In genomic region chr19:10419646-10420443, GRCh38 we compare ENCODE assay signal across 1 cellular context.
TF ChIP-seq lines count a peak whose summit lies in the region.

No MANE protein-coding gene starts in this region.

TF ChIP-seq in K562, 482 proteins besides CTCF, POLR2A, EP300 and RAD21 (continued from another document and continues in another):
- TF ChIP-seq ATF6 (CRISPR knock-in tag; IDR thresholded peaks at IDR 0.05) (peak; percentile 57; the same call in 1 of the 2 replicates), SIN3B (IDR thresholded peaks at IDR 0.05; ENCODE audit: low read depth) (no peak), ETS2 (tag; IDR thresholded peaks at IDR 0.05; ENCODE audit: borderline replicate concordance, poor library complexity, severe bottlenecking) (no peak), SIRT6 (IDR thresholded peaks at IDR 0.05; ENCODE audit: low read depth, low read length) (no peak), TARDBP (IDR thresholded peaks at IDR 0.05) (no peak), MAZ (CRISPR knock-in tag; conservative IDR thresholded peaks at IDR 0.05 in 1 of 2, IDR thresholded peaks at IDR 0.05 in 1 of 2) (peak in 1 of 2 experiments; percentile 66; a peak in 1 of 4 replicates), SUPT5H (IDR thresholded peaks at IDR 0.05) (peak; percentile 76), HDGF (IDR thresholded peaks at IDR 0.05) (no peak), SFPQ (IDR thresholded peaks at IDR 0.05; ENCODE audit: low read depth, low read length) (no peak), ZNF551 (CRISPR knock-in tag; IDR thresholded peaks at IDR 0.05) (no peak), PHF20 (IDR thresholded peaks at IDR 0.05; ENCODE audit: partially characterized antibody) (no peak), PPARD (CRISPR knock-in tag; IDR thresholded peaks at IDR 0.05) (no peak), MTA2 (IDR thresholded peaks at IDR 0.05; ENCODE audit: low read depth) (no peak), GTF2E2 (tag; IDR thresholded peaks at IDR 0.05) (no peak), CC2D1A (IDR thresholded peaks at IDR 0.05) (peak; percentile 58; the same call in 1 of the 2 replicates), ELF2 (CRISPR knock-in tag; IDR thresholded peaks at IDR 0.05) (no peak), NBN (IDR thresholded peaks at IDR 0.05; ENCODE audit: low read depth) (peak; percentile 86; the same call in 1 of the 2 replicates), KLF10 (CRISPR knock-in tag; IDR thresholded peaks at IDR 0.05) (no peak), SMARCE1 (IDR thresholded peaks at IDR 0.05) (no peak; the same call in 1 of the 2 replicates), ETV5 (CRISPR knock-in tag; IDR thresholded peaks at IDR 0.05; ENCODE audit: low read depth) (peak; percentile 63), POLR3G (IDR thresholded peaks at IDR 0.05; ENCODE audit: extremely low read depth, insufficient read length, insufficient replicate concordance) (no peak), ZBTB8A (IDR thresholded peaks at IDR 0.05; ENCODE audit: partially characterized antibody) (no peak), NEUROD1 (IDR thresholded peaks at IDR 0.05; ENCODE audit: borderline replicate concordance, low read depth, low read length, partially characterized antibody) (peak; percentile 87), L3MBTL2 (IDR thresholded peaks at IDR 0.05) (peak; percentile 96), FOXM1 (IDR thresholded peaks at IDR 0.05; ENCODE audit: low read depth) (peak; percentile 70; the same call in 1 of the 2 replicates), FOXM1 (CRISPR knock-in tag; IDR thresholded peaks at IDR 0.05; ENCODE audit: low read depth) (no peak), EWSR1 (IDR thresholded peaks at IDR 0.05; ENCODE audit: borderline replicate concordance, low read depth, partially characterized antibody) (no peak), KAT2B (IDR thresholded peaks at IDR 0.05; ENCODE audit: low read depth, low read length) (no peak), FOXJ2 (tag; IDR thresholded peaks at IDR 0.05) (no peak), ZNF75A (CRISPR knock-in tag; IDR thresholded peaks at IDR 0.05) (no peak), ZZZ3 (IDR thresholded peaks at IDR 0.05) (no peak), PHF8 (IDR thresholded peaks at IDR 0.05; ENCODE audit: borderline replicate concordance, low read length) (peak; percentile 55; the same call in 1 of the 2 replicates), PATZ1 (CRISPR knock-in tag; IDR thresholded peaks at IDR 0.05; ENCODE audit: borderline replicate concordance) (no peak), RFX5 (IDR thresholded peaks at IDR 0.05; ENCODE audit: low read depth, low read length) (no peak), MXI1 (IDR thresholded peaks at IDR 0.05; ENCODE audit: low read depth, low read length) (peak; percentile 95), ZNF41 (CRISPR knock-in tag; conservative IDR thresholded peaks at IDR 0.05) (no peak), NCOA4 (IDR thresholded peaks at IDR 0.05; ENCODE audit: partially characterized antibody) (no peak), CTBP1 (IDR thresholded peaks at IDR 0.05; ENCODE audit: borderline replicate concordance) (peak; percentile 80), KDM5B (IDR thresholded peaks at IDR 0.05; ENCODE audit: insufficient replicate concordance, low read depth, low read length) (no peak), CAMTA2 (CRISPR knock-in tag; conservative IDR thresholded peaks at IDR 0.05) (no peak)
- TF ChIP-seq, protein P1, sequence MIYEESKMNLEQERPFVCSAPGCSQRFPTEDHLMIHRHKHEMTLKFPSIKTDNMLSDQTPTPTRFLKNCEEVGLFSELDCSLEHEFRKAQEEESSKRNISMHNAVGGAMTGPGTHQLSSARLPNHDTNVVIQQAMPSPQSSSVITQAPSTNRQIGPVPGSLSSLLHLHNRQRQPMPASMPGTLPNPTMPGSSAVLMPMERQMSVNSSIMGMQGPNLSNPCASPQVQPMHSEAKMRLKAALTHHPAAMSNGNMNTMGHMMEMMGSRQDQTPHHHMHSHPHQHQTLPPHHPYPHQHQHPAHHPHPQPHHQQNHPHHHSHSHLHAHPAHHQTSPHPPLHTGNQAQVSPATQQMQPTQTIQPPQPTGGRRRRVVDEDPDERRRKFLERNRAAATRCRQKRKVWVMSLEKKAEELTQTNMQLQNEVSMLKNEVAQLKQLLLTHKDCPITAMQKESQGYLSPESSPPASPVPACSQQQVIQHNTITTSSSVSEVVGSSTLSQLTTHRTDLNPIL (CRISPR knock-in tag; IDR thresholded peaks at IDR 0.05), result no peak
- TF ChIP-seq, protein P2, sequence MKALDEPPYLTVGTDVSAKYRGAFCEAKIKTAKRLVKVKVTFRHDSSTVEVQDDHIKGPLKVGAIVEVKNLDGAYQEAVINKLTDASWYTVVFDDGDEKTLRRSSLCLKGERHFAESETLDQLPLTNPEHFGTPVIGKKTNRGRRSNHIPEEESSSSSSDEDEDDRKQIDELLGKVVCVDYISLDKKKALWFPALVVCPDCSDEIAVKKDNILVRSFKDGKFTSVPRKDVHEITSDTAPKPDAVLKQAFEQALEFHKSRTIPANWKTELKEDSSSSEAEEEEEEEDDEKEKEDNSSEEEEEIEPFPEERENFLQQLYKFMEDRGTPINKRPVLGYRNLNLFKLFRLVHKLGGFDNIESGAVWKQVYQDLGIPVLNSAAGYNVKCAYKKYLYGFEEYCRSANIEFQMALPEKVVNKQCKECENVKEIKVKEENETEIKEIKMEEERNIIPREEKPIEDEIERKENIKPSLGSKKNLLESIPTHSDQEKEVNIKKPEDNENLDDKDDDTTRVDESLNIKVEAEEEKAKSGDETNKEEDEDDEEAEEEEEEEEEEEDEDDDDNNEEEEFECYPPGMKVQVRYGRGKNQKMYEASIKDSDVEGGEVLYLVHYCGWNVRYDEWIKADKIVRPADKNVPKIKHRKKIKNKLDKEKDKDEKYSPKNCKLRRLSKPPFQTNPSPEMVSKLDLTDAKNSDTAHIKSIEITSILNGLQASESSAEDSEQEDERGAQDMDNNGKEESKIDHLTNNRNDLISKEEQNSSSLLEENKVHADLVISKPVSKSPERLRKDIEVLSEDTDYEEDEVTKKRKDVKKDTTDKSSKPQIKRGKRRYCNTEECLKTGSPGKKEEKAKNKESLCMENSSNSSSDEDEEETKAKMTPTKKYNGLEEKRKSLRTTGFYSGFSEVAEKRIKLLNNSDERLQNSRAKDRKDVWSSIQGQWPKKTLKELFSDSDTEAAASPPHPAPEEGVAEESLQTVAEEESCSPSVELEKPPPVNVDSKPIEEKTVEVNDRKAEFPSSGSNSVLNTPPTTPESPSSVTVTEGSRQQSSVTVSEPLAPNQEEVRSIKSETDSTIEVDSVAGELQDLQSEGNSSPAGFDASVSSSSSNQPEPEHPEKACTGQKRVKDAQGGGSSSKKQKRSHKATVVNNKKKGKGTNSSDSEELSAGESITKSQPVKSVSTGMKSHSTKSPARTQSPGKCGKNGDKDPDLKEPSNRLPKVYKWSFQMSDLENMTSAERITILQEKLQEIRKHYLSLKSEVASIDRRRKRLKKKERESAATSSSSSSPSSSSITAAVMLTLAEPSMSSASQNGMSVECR (CRISPR knock-in tag; IDR thresholded peaks at IDR 0.05), result peak; percentile 97
- TF ChIP-seq, protein P3, sequence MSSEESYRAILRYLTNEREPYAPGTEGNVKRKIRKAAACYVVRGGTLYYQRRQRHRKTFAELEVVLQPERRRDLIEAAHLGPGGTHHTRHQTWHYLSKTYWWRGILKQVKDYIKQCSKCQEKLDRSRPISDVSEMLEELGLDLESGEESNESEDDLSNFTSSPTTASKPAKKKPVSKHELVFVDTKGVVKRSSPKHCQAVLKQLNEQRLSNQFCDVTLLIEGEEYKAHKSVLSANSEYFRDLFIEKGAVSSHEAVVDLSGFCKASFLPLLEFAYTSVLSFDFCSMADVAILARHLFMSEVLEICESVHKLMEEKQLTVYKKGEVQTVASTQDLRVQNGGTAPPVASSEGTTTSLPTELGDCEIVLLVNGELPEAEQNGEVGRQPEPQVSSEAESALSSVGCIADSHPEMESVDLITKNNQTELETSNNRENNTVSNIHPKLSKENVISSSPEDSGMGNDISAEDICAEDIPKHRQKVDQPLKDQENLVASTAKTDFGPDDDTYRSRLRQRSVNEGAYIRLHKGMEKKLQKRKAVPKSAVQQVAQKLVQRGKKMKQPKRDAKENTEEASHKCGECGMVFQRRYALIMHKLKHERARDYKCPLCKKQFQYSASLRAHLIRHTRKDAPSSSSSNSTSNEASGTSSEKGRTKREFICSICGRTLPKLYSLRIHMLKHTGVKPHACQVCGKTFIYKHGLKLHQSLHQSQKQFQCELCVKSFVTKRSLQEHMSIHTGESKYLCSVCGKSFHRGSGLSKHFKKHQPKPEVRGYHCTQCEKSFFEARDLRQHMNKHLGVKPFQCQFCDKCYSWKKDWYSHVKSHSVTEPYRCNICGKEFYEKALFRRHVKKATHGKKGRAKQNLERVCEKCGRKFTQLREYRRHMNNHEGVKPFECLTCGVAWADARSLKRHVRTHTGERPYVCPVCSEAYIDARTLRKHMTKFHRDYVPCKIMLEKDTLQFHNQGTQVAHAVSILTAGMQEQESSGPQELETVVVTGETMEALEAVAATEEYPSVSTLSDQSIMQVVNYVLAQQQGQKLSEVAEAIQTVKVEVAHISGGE (CRISPR knock-in tag; IDR thresholded peaks at IDR 0.05), result no peak
- TF ChIP-seq, protein P4, sequence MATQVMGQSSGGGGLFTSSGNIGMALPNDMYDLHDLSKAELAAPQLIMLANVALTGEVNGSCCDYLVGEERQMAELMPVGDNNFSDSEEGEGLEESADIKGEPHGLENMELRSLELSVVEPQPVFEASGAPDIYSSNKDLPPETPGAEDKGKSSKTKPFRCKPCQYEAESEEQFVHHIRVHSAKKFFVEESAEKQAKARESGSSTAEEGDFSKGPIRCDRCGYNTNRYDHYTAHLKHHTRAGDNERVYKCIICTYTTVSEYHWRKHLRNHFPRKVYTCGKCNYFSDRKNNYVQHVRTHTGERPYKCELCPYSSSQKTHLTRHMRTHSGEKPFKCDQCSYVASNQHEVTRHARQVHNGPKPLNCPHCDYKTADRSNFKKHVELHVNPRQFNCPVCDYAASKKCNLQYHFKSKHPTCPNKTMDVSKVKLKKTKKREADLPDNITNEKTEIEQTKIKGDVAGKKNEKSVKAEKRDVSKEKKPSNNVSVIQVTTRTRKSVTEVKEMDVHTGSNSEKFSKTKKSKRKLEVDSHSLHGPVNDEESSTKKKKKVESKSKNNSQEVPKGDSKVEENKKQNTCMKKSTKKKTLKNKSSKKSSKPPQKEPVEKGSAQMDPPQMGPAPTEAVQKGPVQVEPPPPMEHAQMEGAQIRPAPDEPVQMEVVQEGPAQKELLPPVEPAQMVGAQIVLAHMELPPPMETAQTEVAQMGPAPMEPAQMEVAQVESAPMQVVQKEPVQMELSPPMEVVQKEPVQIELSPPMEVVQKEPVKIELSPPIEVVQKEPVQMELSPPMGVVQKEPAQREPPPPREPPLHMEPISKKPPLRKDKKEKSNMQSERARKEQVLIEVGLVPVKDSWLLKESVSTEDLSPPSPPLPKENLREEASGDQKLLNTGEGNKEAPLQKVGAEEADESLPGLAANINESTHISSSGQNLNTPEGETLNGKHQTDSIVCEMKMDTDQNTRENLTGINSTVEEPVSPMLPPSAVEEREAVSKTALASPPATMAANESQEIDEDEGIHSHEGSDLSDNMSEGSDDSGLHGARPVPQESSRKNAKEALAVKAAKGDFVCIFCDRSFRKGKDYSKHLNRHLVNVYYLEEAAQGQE (CRISPR knock-in tag; IDR thresholded peaks at IDR 0.05; ENCODE audit: low read depth), result no peak
- TF ChIP-seq, protein P5, sequence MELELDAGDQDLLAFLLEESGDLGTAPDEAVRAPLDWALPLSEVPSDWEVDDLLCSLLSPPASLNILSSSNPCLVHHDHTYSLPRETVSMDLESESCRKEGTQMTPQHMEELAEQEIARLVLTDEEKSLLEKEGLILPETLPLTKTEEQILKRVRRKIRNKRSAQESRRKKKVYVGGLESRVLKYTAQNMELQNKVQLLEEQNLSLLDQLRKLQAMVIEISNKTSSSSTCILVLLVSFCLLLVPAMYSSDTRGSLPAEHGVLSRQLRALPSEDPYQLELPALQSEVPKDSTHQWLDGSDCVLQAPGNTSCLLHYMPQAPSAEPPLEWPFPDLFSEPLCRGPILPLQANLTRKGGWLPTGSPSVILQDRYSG (tag; conservative IDR thresholded peaks at IDR 0.05; ENCODE audit: low read depth), result no peak
